In genomic region chr20:57702521-57702920, GRCh38 we compare ENCODE assay signal across 32 cellular contexts. TPM values are rescaled to one million over a fixed set of nuclear protein-coding genes. Genes with fewer than 3 reads are reported as not detected.
DNase-seq lines count a peak whose midpoint lies in the region; ATAC-seq and TF ChIP-seq lines count a peak whose summit lies in the region.
"Had no signal": no experiment of that assay in that cellular context is flagged by ENCODE, and none has a peak within 500 bp of the region (broad histone marks: within the 10 kb centered on the region; RNA-seq: fewer than 3 reads in every experiment).

No MANE protein-coding gene starts in this region.

- 92 to 93% methylated on average over 6 of the region's 6 CpGs for WGBS in endodermal cell (ENCODE audit: insufficient coverage in 1 of 2, insufficient read length in 1 of 2), 2 experiments

- H3K9me3 ChIP-seq in endodermal cell (ENCODE audit: control insufficient read depth, low read length) (no peaks in the 10 kb centered on the region), subcutaneous abdominal adipose tissue (ENCODE audit: control insufficient read depth in 5 of 5, low read length in 5 of 5) (no peaks in the 10 kb centered on the region)
- H3K9me3 ChIP-seq: Caco-2, esophagus squamous epithelium, heart right ventricle, MG63, SK-N-SH, thoracic aorta, vagina had no signal

- H3K4me1 Mint-ChIP-seq in Calu3 (ENCODE audit: low read depth, unreplicated experiment) (peaks cover 81% of the 10 kb centered on the region), endodermal cell (peaks cover 53% of the 10 kb centered on the region)
- peaks cover 32% of the 10 kb centered on the region for H3K4me1 Mint-ChIP-seq in activated CD4-positive, alpha-beta T cell treated with anti-CD3 and anti-CD28 coated beads for 36 hours

- H3K36me3 ChIP-seq in endodermal cell (ENCODE audit: control insufficient read depth, insufficient read depth, low read length) (peaks cover 83% of the 10 kb centered on the region), subcutaneous abdominal adipose tissue (ENCODE audit: control insufficient read depth in 5 of 5, insufficient read depth in 5 of 5, low read length in 5 of 5) (peaks cover 0 to 14% (median 7%) of the 10 kb centered on the region in 5 donors)
- H3K36me3 ChIP-seq: esophagus squamous epithelium, thoracic aorta, vagina had no signal

- no peaks in the 10 kb centered on the region for H3K27me3 Mint-ChIP-seq in Calu3 (ENCODE audit: unreplicated experiment)
- H3K27me3 Mint-ChIP-seq in endodermal cell (ENCODE audit: insufficient read depth), result no peaks in the 10 kb centered on the region
- no peaks in the 10 kb centered on the region for H3K27me3 Mint-ChIP-seq in activated CD4-positive, alpha-beta T cell treated with anti-CD3 and anti-CD28 coated beads for 36 hours

- H3K27ac Mint-ChIP-seq in Calu3 (ENCODE audit: unreplicated experiment) (peak overlapping the region; percentile 97), endodermal cell (peak overlapping the region; percentile 68)
- H3K27ac Mint-ChIP-seq in activated CD4-positive, alpha-beta T cell treated with anti-CD3 and anti-CD28 coated beads for 36 hours, result no peak overlapping the region
- H3K27ac Mint-ChIP-seq: activated CD8-positive, alpha-beta T cell treated with anti-CD3 and anti-CD28 coated beads for 36 hours; activated T-helper 1 cell treated with anti-CD3 and anti-CD28 coated beads, Interleukin-12 subunit alpha, Interleukin-12 subunit beta, Interleukin-2, Interleukin-4 antibody, amounts not matched to agents 30 ng/mL and 10 ng/mL and 1 ng/mL, durations not matched to agents 14 hours and 24 hours and 36 hours; mesothelial cell of epicardium; naive thymus-derived CD4-positive, alpha-beta T cell had no signal

- POLR2A ChIA-PET in RWPE1 (lab: Yijun Ruan, JAX; ENCODE audit: low non-redundant PET), result no interaction called here
- POLR2A ChIA-PET in activated CD4-positive, alpha-beta T cell treated with anti-CD3 and anti-CD28 coated beads for 36 hours (lab: Charles Lee), result no interaction called here

- DNase-seq in Calu3 (no peak), RWPE1 (ENCODE audit: low spot score) (no peak), endodermal cell (no peak), ureter (ENCODE audit: low spot score) (no peak), putamen (ENCODE audit: low spot score) (no peak)
- no peak for DNase-seq in activated CD4-positive, alpha-beta T cell treated with anti-CD3 and anti-CD28 coated beads for 36 hours
- DNase-seq: activated CD8-positive, alpha-beta memory T cell treated with anti-CD3 and anti-CD28 coated beads, Interleukin-2, amount 50 U/mL, for 48 hours; activated CD8-positive, alpha-beta T cell treated with anti-CD3 and anti-CD28 coated beads for 36 hours; activated naive CD4-positive, alpha-beta T cell treated with Interleukin-2 at 50 U/mL for 16 hours; Caco-2; esophagus squamous epithelium; foreskin keratinocyte; GM23248; heart right ventricle; KBM-7; MG63; naive thymus-derived CD4-positive, alpha-beta T cell; NCI-H1105 treated with DMSO at 0.1 percent for 48 hours; NCI-H1930; NCI-H510A; nucleus accumbens; SK-N-SH; stimulated activated CD4-positive, alpha-beta T cell treated with anti-CD3 and anti-CD28 coated beads, Interleukin-4, amount 100 ng/mL, for 24 hours; stimulated activated naive CD4-positive, alpha-beta T cell had no signal

- intact Hi-C loops in Calu3 (cut with micrococcal nuclease; ENCODE audit: unreplicated experiment), result no loop called here
- intact Hi-C loops in activated CD4-positive, alpha-beta T cell treated with anti-CD3 and anti-CD28 coated beads for 36 hours (cut with DNase I, micrococcal nuclease), result no loop called here

- H3K9me3 Mint-ChIP-seq in Calu3 (ENCODE audit: low read depth, unreplicated experiment), result no peaks in the 10 kb centered on the region
- H3K9me3 Mint-ChIP-seq in endodermal cell, result no peaks in the 10 kb centered on the region
- H3K9me3 Mint-ChIP-seq in activated CD4-positive, alpha-beta T cell treated with anti-CD3 and anti-CD28 coated beads for 36 hours (ENCODE audit: low read depth), result no peaks in the 10 kb centered on the region
- H3K9me3 Mint-ChIP-seq: activated CD8-positive, alpha-beta T cell treated with anti-CD3 and anti-CD28 coated beads for 36 hours; activated T-helper 1 cell treated with anti-CD3 and anti-CD28 coated beads, Interleukin-12 subunit alpha, Interleukin-12 subunit beta, Interleukin-2, Interleukin-4 antibody, amounts not matched to agents 30 ng/mL and 10 ng/mL and 1 ng/mL, durations not matched to agents 14 hours and 24 hours and 36 hours; central memory CD8-positive, alpha-beta T cell; mesothelial cell of epicardium; naive thymus-derived CD4-positive, alpha-beta T cell had no signal

- CTCF ChIA-PET in Calu3 (lab: Charles Lee), result interaction anchor here (2.1 kb wide), 1 partner anchor 9 kb away, joined by 7 read pairs; no protein-coding TSS in a partner anchor
- CTCF ChIA-PET in RWPE1 (lab: Yijun Ruan, JAX), result interaction anchor here (0.7 to 1.8 kb wide), 4 partner anchors 9 to 110 kb away, joined by 3 to 5 read pairs (median 4); no protein-coding TSS in a partner anchor
- CTCF ChIA-PET in activated CD4-positive, alpha-beta T cell treated with anti-CD3 and anti-CD28 coated beads for 36 hours (lab: Charles Lee), result no interaction called here

- BruUV-seq in Calu3 (replicated peaks; lab: Mats Ljungman, UMichigan), result no TSS peak

- H3K4me1 ChIP-seq in endodermal cell (ENCODE audit: control insufficient read depth, insufficient read depth, low read length) (peaks cover 33% of the 10 kb centered on the region), subcutaneous abdominal adipose tissue (ENCODE audit: control insufficient read depth in 5 of 5, insufficient read depth in 5 of 5, low read length in 5 of 5) (peaks cover 3 to 98% (median 80%) of the 10 kb centered on the region in 5 donors)

- no peak overlapping the region for H3K4me3 ChIP-seq in endodermal cell (ENCODE audit: low read length)
- H3K4me3 ChIP-seq in subcutaneous abdominal adipose tissue (ENCODE audit: low read depth in 1 of 5, low read length in 5 of 5), result no peak overlapping the region
- H3K4me3 ChIP-seq: esophagus squamous epithelium, GM23248, heart right ventricle, MG63, thoracic aorta, vagina had no signal

- H3K9ac ChIP-seq in endodermal cell (ENCODE audit: extremely low read depth, low read length, poor library complexity, severe bottlenecking), result no peak overlapping the region
- peak overlapping the region in 1 of 5 donors; percentile 15 for H3K9ac ChIP-seq in subcutaneous abdominal adipose tissue (ENCODE audit: low read length in 5 of 5)
- H3K9ac ChIP-seq: GM23248, SK-N-SH had no signal

- TF ChIP-seq CTCF in Calu3 (IDR thresholded peaks at IDR 0.05; ENCODE audit: unreplicated experiment) (no peak), RWPE1 (conservative IDR thresholded peaks at IDR 0.05; ENCODE audit: low read depth) (no peak), endodermal cell (conservative IDR thresholded peaks at IDR 0.05) (no peak)

- no peaks in the 10 kb centered on the region for H3K27me3 ChIP-seq in endodermal cell (ENCODE audit: control insufficient read depth, insufficient read depth, low read length, poor library complexity, severe bottlenecking)
- no peaks in the 10 kb centered on the region for H3K27me3 ChIP-seq in subcutaneous abdominal adipose tissue (ENCODE audit: control insufficient read depth in 5 of 5, insufficient read depth in 4 of 5, low read length in 5 of 5)
- H3K27me3 ChIP-seq: foreskin keratinocyte, heart right ventricle, MG63, vagina had no signal

- H3K36me3 Mint-ChIP-seq in Calu3 (ENCODE audit: insufficient read depth, unreplicated experiment) (peaks cover 100% of the 10 kb centered on the region), endodermal cell (ENCODE audit: low read depth) (peaks cover 7% of the 10 kb centered on the region)
- H3K36me3 Mint-ChIP-seq in activated CD4-positive, alpha-beta T cell treated with anti-CD3 and anti-CD28 coated beads for 36 hours (ENCODE audit: low read depth), result no peaks in the 10 kb centered on the region
- H3K36me3 Mint-ChIP-seq: mesothelial cell of epicardium had no signal

- no peak for ATAC-seq in activated CD4-positive, alpha-beta T cell treated with anti-CD3 and anti-CD28 coated beads for 36 hours
- ATAC-seq: activated CD8-positive, alpha-beta T cell treated with anti-CD3 and anti-CD28 coated beads for 36 hours; foreskin keratinocyte; heart right ventricle; naive thymus-derived CD4-positive, alpha-beta T cell; Right ventricle myocardium inferior had no signal

- H3K27ac ChIP-seq in RWPE1 (peak overlapping the region; percentile 96), endodermal cell (ENCODE audit: low read depth, low read length) (no peak overlapping the region), subcutaneous abdominal adipose tissue (ENCODE audit: low read depth, low read length) (peak overlapping the region; percentile 95)
- H3K27ac ChIP-seq: C4-2B, esophagus squamous epithelium, foreskin keratinocyte, GM23248, heart right ventricle had no signal

- H3K4me3 Mint-ChIP-seq in Calu3 (ENCODE audit: low read depth, unreplicated experiment), result peak overlapping the region; percentile 88
- H3K4me3 Mint-ChIP-seq in endodermal cell, result no peak overlapping the region
- no peak overlapping the region for H3K4me3 Mint-ChIP-seq in activated CD4-positive, alpha-beta T cell treated with anti-CD3 and anti-CD28 coated beads for 36 hours
- H3K4me3 Mint-ChIP-seq: activated CD8-positive, alpha-beta T cell treated with anti-CD3 and anti-CD28 coated beads for 36 hours; activated T-helper 1 cell treated with anti-CD3 and anti-CD28 coated beads, Interleukin-12 subunit alpha, Interleukin-12 subunit beta, Interleukin-2, Interleukin-4 antibody, amounts not matched to agents 30 ng/mL and 10 ng/mL and 1 ng/mL, durations not matched to agents 14 hours and 24 hours and 36 hours; central memory CD8-positive, alpha-beta T cell; mesothelial cell of epicardium; naive thymus-derived CD4-positive, alpha-beta T cell had no signal

RNA-seq across cellular contexts. Expression of gene PMEPA1, which starts 7.3 kb away (rescaled TPM):
- total RNA-seq in Calu3 (2022) (732 and 1,302 TPM in 2 replicates), endodermal cell (10 to 100 TPM; 18.8 to 37.4 TPM), ureter (15.2 TPM)
- 56.8 TPM for polyA plus RNA-seq in endodermal cell (2013, experiment 1 of 2)
- 65.5 TPM for polyA plus RNA-seq in endodermal cell (2013, experiment 2 of 2)
- 1 to 10 TPM; 1.6 to 1.8 TPM for total RNA-seq in activated CD4-positive, alpha-beta T cell treated with anti-CD3 and anti-CD28 coated beads for 36 hours

Comparison
In these comparisons a context has a peak if more than half of its experiments do, and no peak if none do; other contexts are left out.
1. RNA of gene PMEPA1, which starts 7.3 kb away (total RNA-seq): 732 to 1,302 TPM in Calu3; 18.8 to 37.4 TPM in endodermal cell, 15.2 TPM in ureter (single experiment) and 1.6 to 1.8 TPM in activated CD4-positive, alpha-beta T cell treated with anti-CD3 and anti-CD28 coated beads for 36 hours; every median in the first group is over 10 times any median in the second.